8 cellular contexts compared by ENCODE assay signal in the genomic region with DNA sequence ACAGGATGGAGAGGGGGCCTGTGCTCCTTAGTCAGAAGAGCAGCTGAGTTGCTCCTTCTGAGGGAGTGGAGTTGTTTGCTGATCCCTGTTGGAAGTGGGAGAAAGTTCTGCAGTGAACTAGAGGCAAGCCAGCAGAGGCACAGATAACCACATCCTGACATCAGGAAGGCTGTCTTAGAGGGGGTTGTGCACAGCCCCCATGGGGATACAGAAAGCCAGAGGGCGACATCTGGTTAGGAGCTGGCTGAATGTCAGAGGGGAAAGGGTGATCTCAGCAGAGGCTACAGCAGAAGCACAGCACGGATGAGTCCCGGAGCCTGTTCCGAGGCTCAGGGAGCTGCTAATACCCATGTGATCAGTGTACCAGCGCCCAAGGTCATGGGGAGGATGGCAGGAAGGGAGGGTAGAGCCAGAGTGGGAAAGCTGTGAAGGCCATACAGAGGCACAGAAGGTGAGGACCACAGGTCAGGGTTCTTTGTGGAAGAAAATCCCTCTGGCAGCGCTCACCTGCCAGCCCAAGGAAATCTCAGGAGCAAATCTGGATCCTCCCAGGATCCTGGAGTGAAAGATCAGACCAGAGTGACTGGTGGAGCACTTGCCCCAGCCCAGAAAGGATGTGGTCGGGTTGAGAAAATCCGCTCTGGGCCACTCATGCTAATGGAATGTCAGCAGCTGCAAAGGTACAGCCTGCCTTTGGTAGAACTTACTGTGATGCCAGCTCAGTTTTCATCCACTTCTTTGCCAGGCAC.
DNase-seq lines count a peak whose midpoint lies in the region; TF ChIP-seq lines count a peak whose summit lies in the region.
"Had no signal": no experiment of that assay in that cellular context is flagged by ENCODE, and none has a peak within 500 bp of the region (broad histone marks: within the 10 kb centered on the region; RNA-seq: fewer than 3 reads in every experiment).

No MANE protein-coding gene starts in this region.

- no peak overlapping the region for H3K23ac ChIP-seq in trophoblast cell (ENCODE audit: low read length)

- H2BK120ac ChIP-seq in trophoblast cell (ENCODE audit: insufficient read depth, low read length, poor library complexity), result peak overlapping the region; percentile 40

- H3K18ac ChIP-seq in trophoblast cell (ENCODE audit: low read length), result peak overlapping the region; percentile 21

- H4K8ac ChIP-seq in trophoblast cell (ENCODE audit: low read depth, low read length), result peak overlapping the region; percentile 5

- peak overlapping the region; percentile 14 for H3K4me2 ChIP-seq in trophoblast cell (ENCODE audit: low read length)

- H2BK12ac ChIP-seq in trophoblast cell (ENCODE audit: low read length), result peak overlapping the region; percentile 35

- no peaks in the 10 kb centered on the region for H3K27me3 ChIP-seq in trophoblast cell (ENCODE audit: insufficient read depth, low read length)

- TF ChIP-seq CTCF in fibroblast of villous mesenchyme (IDR thresholded peaks at IDR 0.05; ENCODE audit: insufficient read depth, low read depth, low read length), result no peak
- no peak for TF ChIP-seq CTCF in GM13977 (IDR thresholded peaks at IDR 0.05; ENCODE audit: extremely low read depth, insufficient read depth, missing control alignments)

- H2AK5ac ChIP-seq in trophoblast cell (ENCODE audit: low read length), result peak overlapping the region; percentile 12

- H4K91ac ChIP-seq in trophoblast cell (ENCODE audit: low read depth, low read length), result peak overlapping the region; percentile 65

- peak; percentile 98 for DNase-seq in HCEC 1CT
- peak; percentile 57 for DNase-seq in SK-N-DZ (ENCODE audit: low spot score)
- peak; percentile 94 for DNase-seq in fibroblast of villous mesenchyme (ENCODE audit: low read depth)
- DNase-seq in trophoblast cell, result peak; percentile 67 to 80
- no peak for DNase-seq in GM13977 (ENCODE audit: low spot score)
- no peak for DNase-seq in NCI-H1436 treated with DMSO at 0.1 percent for 48 hours (lab: John Stamatoyannopoulos, UW)
- DNase-seq in DMS114 treated with DMSO at 0.1 percent for 48 hours (lab: John Stamatoyannopoulos, UW; ENCODE audit: unreplicated experiment), result no peak

- peaks cover 9% of the 10 kb centered on the region for H3K9me3 ChIP-seq in trophoblast cell (ENCODE audit: insufficient read depth, low read depth, low read length)

- peaks cover 32 to 53% of the 10 kb centered on the region in 2 experiments for H3K36me3 ChIP-seq in trophoblast cell (ENCODE audit: control insufficient read depth in 1 of 2, insufficient read depth in 2 of 2, low read length in 2 of 2)

- H3K9ac ChIP-seq in trophoblast cell (ENCODE audit: low read length), result no peak overlapping the region

- H3K4ac ChIP-seq in trophoblast cell (ENCODE audit: low read depth, low read length), result no peak overlapping the region

- peak overlapping the region; percentile 23 for H3K14ac ChIP-seq in trophoblast cell (ENCODE audit: low read length)

- in situ Hi-C loops in GM13977 (cut with MboI; ENCODE audit: low pct_unique_long_range_greater_than_20kb, low sequenced_read_pairs, unreplicated experiment), result no loop called here

- peak overlapping the region; percentile 17 for H2BK5ac ChIP-seq in trophoblast cell (ENCODE audit: low read depth, low read length, poor library complexity)

- no CpG with 5 or more reads among the region's 8 CpGs for WGBS in trophoblast cell (ENCODE audit: extremely low coverage, insufficient coverage, insufficient read length)

- peaks cover 2% of the 10 kb centered on the region for H3K79me2 ChIP-seq in trophoblast cell (ENCODE audit: control insufficient read depth, insufficient read depth, low read length, poor library complexity)

- peak overlapping the region; percentile 39 for H3K4me3 ChIP-seq in fibroblast of villous mesenchyme (ENCODE audit: low read depth, low read length)
- H3K4me3 ChIP-seq in trophoblast cell (ENCODE audit: low read depth, low read length), result no peak overlapping the region

- H3K4me1 ChIP-seq in trophoblast cell (ENCODE audit: control insufficient read depth in 1 of 2, insufficient read depth in 2 of 2, low read length in 2 of 2), result peaks cover 13 to 22% of the 10 kb centered on the region in 2 experiments

- peak overlapping the region; percentile 83 for H3K27ac ChIP-seq in trophoblast cell (ENCODE audit: low read depth, low read length)
- H3K27ac ChIP-seq: VCaP had no signal

- no peak overlapping the region for H4K12ac ChIP-seq in trophoblast cell (ENCODE audit: low read depth, low read length)

- no peak overlapping the region for H2AFZ ChIP-seq in trophoblast cell (ENCODE audit: insufficient read depth, low read length, poor library complexity)

- H3K79me1 ChIP-seq in trophoblast cell (ENCODE audit: low read length), result peaks cover 11% of the 10 kb centered on the region

Comparison
In these comparisons a context has a peak if more than half of its experiments do, and no peak if none do; other contexts are left out.
1. DNase-seq: peak in HCEC 1CT (single experiment), SK-N-DZ (single experiment), fibroblast of villous mesenchyme (single experiment) and trophoblast cell (2 of 2); none in GM13977 (single experiment), NCI-H1436 treated with DMSO at 0.1 percent for 48 hours (single experiment) and DMS114 treated with DMSO at 0.1 percent for 48 hours (single experiment).